In genomic region chr19:50858896-50859295, GRCh38 we compare ENCODE assay signal across 20 cellular contexts. TPM values are rescaled to one million over a fixed set of nuclear protein-coding genes. Genes with fewer than 3 reads are reported as not detected.
A peak's percentile ranks its signal among the peaks of the same experiment; 100 is the strongest.
DNase-seq lines count a peak whose midpoint lies in the region; ATAC-seq and FAIRE-seq lines count a peak whose summit lies in the region.
"Had no signal": no experiment of that assay in that cellular context is flagged by ENCODE, and none has a peak within 500 bp of the region (broad histone marks: within the 10 kb centered on the region; RNA-seq: fewer than 3 reads in every experiment).

No MANE protein-coding gene starts in this region.

- ATAC-seq in GM21381 (IDR thresholded peaks at IDR 0.05; ENCODE audit: unreplicated experiment) (no peak), Right ventricle myocardium superior (ENCODE audit: poor library complexity) (no peak)
- ATAC-seq: activated T-cell treated with anti-CD3 and anti-CD28 coated beads, Interleukin-2, amount 50 U/mL, for 72 hours; natural killer cell treated with Interleukin-12 subunit alpha and Interleukin-12 subunit beta and Interleukin-15 and Interleukin-18, amount 100 ng/mL, for 72 hours had no signal

- DNase-seq in COLO668 (lab: John Stamatoyannopoulos, UW; ENCODE audit: unreplicated experiment) (peak; percentile 95), NCI-H1105 (lab: John Stamatoyannopoulos, UW) (peak; percentile 77), NCI-H526 treated with DMSO at 0.1 percent for 48 hours (lab: John Stamatoyannopoulos, UW) (peak; percentile 11), iPS-NIHi11 (ENCODE audit: low spot score) (peak; percentile 48), SIG-M5 treated with dmso at 0.1 percent for 504 hours (lab: John Stamatoyannopoulos, UW; ENCODE audit: unreplicated experiment) (no peak), Right ventricle myocardium superior (no peak), HTR-8/SVneo (ENCODE audit: insufficient read length, low spot score) (no peak)
- DNase-seq: activated CD4-positive, alpha-beta T cell treated with anti-CD3 and anti-CD28 coated beads, Interleukin-2, amount 10 ng/mL, durations not matched to agents 7 days and 5 days; activated T-cell treated with anti-CD3 and anti-CD28 coated beads, Interleukin-2, amount 50 U/mL, for 72 hours; retina; stimulated activated CD4-positive, alpha-beta T cell treated with anti-CD3 and anti-CD28 coated beads, Interleukin-1b, Interleukin-23, amount 100 ng/mL, for 48 hours; T-helper 9 cell had no signal

- intact Hi-C loops in Right ventricle myocardium superior (cut with DNase I): no loop called here

- FAIRE-seq in HTR-8/SVneo (lab: Jason Lieb, UNC): no peak
- FAIRE-seq: GM18507 had no signal

RNA-seq across cellular contexts. Expression of gene KLK3, which starts 4.2 kb away (rescaled TPM):
- total RNA-seq in Right ventricle myocardium superior: not detected
- total RNA-seq: activated CD4-positive, alpha-beta T cell treated with anti-CD3 and anti-CD28 coated beads, Interleukin-2, amount 10 ng/mL, durations not matched to agents 7 days and 5 days; activated T-cell treated with anti-CD3 and anti-CD28 coated beads, Interleukin-2, amount 50 U/mL, for 72 hours; Caco-2; fibroblast of villous mesenchyme; lung microvascular endothelial cell; MCF 10A; natural killer cell treated with Interleukin-12 subunit alpha and Interleukin-12 subunit beta and Interleukin-15 and Interleukin-18, amount 100 ng/mL, for 72 hours; thoracic aorta had no signal

RNA-seq across cellular contexts. Expression of gene KLK2, which starts 14.3 kb away (rescaled TPM):
- total RNA-seq in Right ventricle myocardium superior: not detected
- total RNA-seq: activated CD4-positive, alpha-beta T cell treated with anti-CD3 and anti-CD28 coated beads, Interleukin-2, amount 10 ng/mL, durations not matched to agents 7 days and 5 days; Caco-2; fibroblast of villous mesenchyme; lung microvascular endothelial cell; MCF 10A; natural killer cell treated with Interleukin-12 subunit alpha and Interleukin-12 subunit beta and Interleukin-15 and Interleukin-18, amount 100 ng/mL, for 72 hours; thoracic aorta had no signal

RNA-seq across cellular contexts. Expression of gene KLK15, which starts 25.5 kb away (rescaled TPM):
- total RNA-seq in Right ventricle myocardium superior: not detected
- total RNA-seq: activated CD4-positive, alpha-beta T cell treated with anti-CD3 and anti-CD28 coated beads, Interleukin-2, amount 10 ng/mL, durations not matched to agents 7 days and 5 days; activated T-cell treated with anti-CD3 and anti-CD28 coated beads, Interleukin-2, amount 50 U/mL, for 72 hours; Caco-2; fibroblast of villous mesenchyme; lung microvascular endothelial cell; MCF 10A; natural killer cell treated with Interleukin-12 subunit alpha and Interleukin-12 subunit beta and Interleukin-15 and Interleukin-18, amount 100 ng/mL, for 72 hours; thoracic aorta had no signal

RNA-seq across cellular contexts. Expression of gene KLK1, which starts 35.3 kb away (rescaled TPM):
- not detected for total RNA-seq in Right ventricle myocardium superior
- total RNA-seq: fibroblast of villous mesenchyme; lung microvascular endothelial cell; natural killer cell treated with Interleukin-12 subunit alpha and Interleukin-12 subunit beta and Interleukin-15 and Interleukin-18, amount 100 ng/mL, for 72 hours; thoracic aorta had no signal

RNA-seq across cellular contexts. Expression of gene KLK4, which starts 52.3 kb away (rescaled TPM):
- not detected for total RNA-seq in Right ventricle myocardium superior
- total RNA-seq: activated CD4-positive, alpha-beta T cell treated with anti-CD3 and anti-CD28 coated beads, Interleukin-2, amount 10 ng/mL, durations not matched to agents 7 days and 5 days; activated T-cell treated with anti-CD3 and anti-CD28 coated beads, Interleukin-2, amount 50 U/mL, for 72 hours; Caco-2; fibroblast of villous mesenchyme; lung microvascular endothelial cell; MCF 10A; natural killer cell treated with Interleukin-12 subunit alpha and Interleukin-12 subunit beta and Interleukin-15 and Interleukin-18, amount 100 ng/mL, for 72 hours; thoracic aorta had no signal

Comparison
In these comparisons a context has a peak if more than half of its experiments do, and no peak if none do; other contexts are left out.
1. DNase-seq: peak in COLO668 (single experiment), NCI-H1105 (single experiment), NCI-H526 treated with DMSO at 0.1 percent for 48 hours (single experiment) and iPS-NIHi11 (single experiment); none in SIG-M5 treated with dmso at 0.1 percent for 504 hours (single experiment), Right ventricle myocardium superior (single experiment) and HTR-8/SVneo (single experiment).